ENCODE assay signal across 11 cellular contexts in the genomic region with DNA sequence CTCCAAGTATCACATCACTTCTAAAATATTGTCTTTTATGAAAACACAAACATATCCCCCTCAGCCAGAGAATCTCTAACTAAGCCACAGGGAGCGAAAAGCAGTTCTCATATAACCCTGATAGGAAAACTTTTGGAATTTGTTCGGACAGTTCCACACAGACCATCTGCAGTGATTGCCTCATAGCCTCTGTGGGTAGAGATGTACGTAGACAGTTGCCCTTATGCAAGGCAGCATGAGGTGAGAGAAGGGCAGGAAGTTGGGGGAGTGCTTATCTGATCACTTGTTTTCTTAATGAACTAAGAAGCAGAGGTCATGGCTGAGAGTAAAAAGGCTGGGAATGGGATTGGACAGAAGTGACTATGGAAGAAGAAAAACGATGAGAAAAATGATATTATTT. TPM values are rescaled to one million over a fixed set of nuclear protein-coding genes. Genes with fewer than 3 reads are reported as not detected.
A peak's percentile ranks its signal among the peaks of the same experiment; 100 is the strongest.
DNase-seq lines count a peak whose midpoint lies in the region; ATAC-seq, FAIRE-seq and TF ChIP-seq lines count a peak whose summit lies in the region.
"Had no signal": no experiment of that assay in that cellular context is flagged by ENCODE, and none has a peak within 500 bp of the region (broad histone marks: within the 10 kb centered on the region; RNA-seq: fewer than 3 reads in every experiment).

No MANE protein-coding gene starts in this region.

- H3K27ac ChIP-seq in HepG2 (ENCODE audit: extremely low read length, insufficient read depth, low read length) = peak overlapping the region; percentile 81
- H3K27ac ChIP-seq in SK-N-SH (ENCODE audit: low read depth in 2 of 2, low read length in 1 of 2) = no peak overlapping the region
- no peak overlapping the region for H3K27ac ChIP-seq in caudate nucleus (ENCODE audit: low read depth, low read length)

- H3K27ac Mint-ChIP-seq in activated naive CD4-positive, alpha-beta T cell treated with anti-CD3 and anti-CD28 coated beads, Interleukin-2, amount 50 U/mL, for 24 hours = peak overlapping the region; percentile 96
- H3K27ac Mint-ChIP-seq: nephron had no signal

- H3K9me3 Mint-ChIP-seq in activated naive CD4-positive, alpha-beta T cell treated with anti-CD3 and anti-CD28 coated beads, Interleukin-2, amount 50 U/mL, for 24 hours = no peaks in the 10 kb centered on the region
- H3K9me3 Mint-ChIP-seq: brain, nephron had no signal

- H3K4me1 Mint-ChIP-seq in activated naive CD4-positive, alpha-beta T cell treated with anti-CD3 and anti-CD28 coated beads, Interleukin-2, amount 50 U/mL, for 24 hours = peaks cover 25% of the 10 kb centered on the region

- TF ChIP-seq POLR2A in HepG2 (IDR thresholded peaks at IDR 0.05; ENCODE audit: insufficient read depth in 1 of 2, low read depth in 2 of 2, low read length in 2 of 2) = peak in 1 of 2 experiments; percentile 44; a peak in 1 of 4 replicates

- BruUV-seq in HepG2 (replicated peaks; lab: Mats Ljungman, UMichigan) = no TSS peak

- CTCF ChIA-PET in HepG2 (lab: Yijun Ruan, JAX; ENCODE audit: low intra/inter-chr PET ratio, low total read pairs) = no interaction called here
- CTCF ChIA-PET in GM10248 (lab: Yijun Ruan, JAX) = interaction anchor here (0.7 to 1.6 kb wide), 3 partner anchors 9 to 20 kb away, joined by 3 read pairs; no protein-coding TSS in a partner anchor
- CTCF ChIA-PET in SK-N-SH (lab: Yijun Ruan, JAX) = no interaction called here

- no peaks in the 10 kb centered on the region for H3K9me3 ChIP-seq in HepG2 (ENCODE audit: low read length)
- H3K9me3 ChIP-seq in SK-N-SH = no peaks in the 10 kb centered on the region

- no peaks in the 10 kb centered on the region for H3K36me3 ChIP-seq in HepG2 (replicated peaks in 1 of 2; ENCODE audit: control insufficient read depth in 1 of 2, insufficient read depth in 2 of 2, low read length in 2 of 2)
- no peaks in the 10 kb centered on the region for H3K36me3 ChIP-seq in SK-N-SH (replicated peaks in 1 of 2; ENCODE audit: control insufficient read depth in 1 of 2, insufficient read depth in 2 of 2, low read length in 1 of 2)

- no peaks in the 10 kb centered on the region for H3K9me2 ChIP-seq in SK-N-SH

- 4% methylated on average over 4 of the region's 4 CpGs for WGBS in HepG2 (ENCODE audit: low lambda C conversion rate)
- WGBS in SK-N-SH (ENCODE audit: low lambda C conversion rate) = 74% methylated on average over 4 of the region's 4 CpGs

- no peak overlapping the region for H2AFZ ChIP-seq in HepG2 (ENCODE audit: low read length)
- no peak overlapping the region for H2AFZ ChIP-seq in SK-N-SH (ENCODE audit: low read depth)

- ATAC-seq in HepG2 (peak; percentile 96), HG02870 (IDR thresholded peaks at IDR 0.05; ENCODE audit: unreplicated experiment) (no peak)

- POLR2A ChIA-PET in HepG2 (lab: Yijun Ruan, JAX) = interaction anchor here (1.1 to 1.6 kb wide), 3 partner anchors 12 to 25 kb away, joined by 3 to 17 read pairs (median 4); no protein-coding TSS in a partner anchor
- POLR2A ChIA-PET in GM10248 (lab: Yijun Ruan, JAX) = interaction anchor here (0.6 kb wide), 1 partner anchor 277 kb away, joined by 3 read pairs; no protein-coding TSS in a partner anchor
- POLR2A ChIA-PET in SK-N-SH (lab: Yijun Ruan, JAX) = no interaction called here

- FAIRE-seq in HepG2 (lab: Jason Lieb, UNC) = peak; percentile 86

- H3K4me3 ChIP-seq in HepG2 (replicated peaks in 1 of 3; ENCODE audit: insufficient read depth in 1 of 3, low read depth in 2 of 3, low read length in 3 of 3) = peak overlapping the region in 2 of 3 experiments; percentile 2 to 26; a peak in 1 of 6 replicates
- H3K4me3 ChIP-seq in SK-N-SH (ENCODE audit: low read depth in 2 of 2, low read length in 1 of 2) = no peak overlapping the region

- TF ChIP-seq CTCF in HepG2 (CRISPR knock-in tag; IDR thresholded peaks at IDR 0.05) (0 out of 2 replicates have a peak, but pooled peaks have one; percentile 17), GM10248 (IDR thresholded peaks at IDR 0.05; ENCODE audit: control extremely low read depth, extremely low read depth, low read depth, missing control alignments) (no peak), SK-N-SH (IDR thresholded peaks at IDR 0.05) (no peak)

- H3K27me3 ChIP-seq in HepG2 (ENCODE audit: control insufficient read depth in 1 of 2, insufficient read depth in 2 of 2, low read length in 2 of 2) (no peaks in the 10 kb centered on the region), SK-N-SH (ENCODE audit: insufficient read depth) (no peaks in the 10 kb centered on the region)

- DNase-seq in AML-193 (lab: John Stamatoyannopoulos, UW) (peak; percentile 61 to 71), LHCN-M2 (ENCODE audit: low read depth) (peak; percentile 52), HepG2 (ENCODE audit: low spot score) (peak; percentile 99), GM10248 (ENCODE audit: extremely low spot score) (no peak), SK-N-SH (no peak), caudate nucleus (lab: John Stamatoyannopoulos, UW) (no peak)
- DNase-seq: NCI-H82 had no signal

- H3F3A ChIP-seq in SK-N-SH (replicated peaks; ENCODE audit: insufficient read depth) = no peaks in the 10 kb centered on the region

- H3K4me3 Mint-ChIP-seq in activated naive CD4-positive, alpha-beta T cell treated with anti-CD3 and anti-CD28 coated beads, Interleukin-2, amount 50 U/mL, for 24 hours = peak overlapping the region; percentile 54
- H3K4me3 Mint-ChIP-seq: brain, nephron had no signal

- intact Hi-C loops in HepG2 (cut with micrococcal nuclease; ENCODE audit: unreplicated experiment) = no loop called here

- H3K9ac ChIP-seq in HepG2 (ENCODE audit: insufficient read depth, low read depth, low read length) (peak overlapping the region; percentile 25), SK-N-SH (no peak overlapping the region)

- H4K20me1 ChIP-seq in HepG2 (ENCODE audit: insufficient read depth, low read length) (no peaks in the 10 kb centered on the region), SK-N-SH (ENCODE audit: insufficient read depth) (no peaks in the 10 kb centered on the region)

- H3K4me2 ChIP-seq in HepG2 (ENCODE audit: low read depth, low read length) = peak overlapping the region; percentile 59
- no peak overlapping the region for H3K4me2 ChIP-seq in SK-N-SH

- TF ChIP-seq EP300 in HepG2 (IDR thresholded peaks at IDR 0.05; ENCODE audit: low read depth in 2 of 2, low read length in 2 of 2) (peak; percentile 93 to 98), HepG2 (CRISPR knock-in tag; IDR thresholded peaks at IDR 0.05; ENCODE audit: borderline replicate concordance) (peak; percentile 95), SK-N-SH (IDR thresholded peaks at IDR 0.05; ENCODE audit: borderline replicate concordance in 1 of 2, low read depth in 1 of 2, low read length in 1 of 2) (no peak)

- TF ChIP-seq RAD21 in HepG2 (CRISPR knock-in tag; IDR thresholded peaks at IDR 0.05) = no peak
- no peak for TF ChIP-seq RAD21 in SK-N-SH (IDR thresholded peaks at IDR 0.05; ENCODE audit: low read length)

- H3K79me2 ChIP-seq in HepG2 (ENCODE audit: insufficient read depth, low read length) (peaks cover 61% of the 10 kb centered on the region), SK-N-SH (ENCODE audit: insufficient read depth) (peaks cover 5% of the 10 kb centered on the region)

- in situ Hi-C loops in HepG2 (cut with HindIII; ENCODE audit: extremely low pct_ligation_motif_present, low pct_unique_long_range_greater_than_20kb) = no loop called here

- H3K4me1 ChIP-seq in HepG2 (ENCODE audit: insufficient read depth, low read length) = peaks cover 87% of the 10 kb centered on the region
- no peaks in the 10 kb centered on the region; a peak in 1 of 4 replicates for H3K4me1 ChIP-seq in SK-N-SH (ENCODE audit: control insufficient read depth in 1 of 2, insufficient read depth in 2 of 2, low read depth in 1 of 2, low read length in 1 of 2)

- H3K27me3 Mint-ChIP-seq in activated naive CD4-positive, alpha-beta T cell treated with anti-CD3 and anti-CD28 coated beads, Interleukin-2, amount 50 U/mL, for 24 hours = no peaks in the 10 kb centered on the region
- H3K27me3 Mint-ChIP-seq: brain had no signal

- H3K36me3 Mint-ChIP-seq in activated naive CD4-positive, alpha-beta T cell treated with anti-CD3 and anti-CD28 coated beads, Interleukin-2, amount 50 U/mL, for 24 hours = no peaks in the 10 kb centered on the region

TF ChIP-seq in HepG2, 621 proteins besides CTCF, POLR2A, EP300 and RAD21 (continues in another document):
- TF ChIP-seq REPIN1 (CRISPR knock-in tag; IDR thresholded peaks at IDR 0.05; ENCODE audit: borderline replicate concordance, low read depth) = peak; percentile 81; the same call in 1 of the 2 replicates
- TF ChIP-seq ISX (CRISPR knock-in tag; conservative IDR thresholded peaks at IDR 0.05) = no peak

RNA-seq across cellular contexts. Expression of a gene that starts 39.6 kb away (rescaled TPM):
- total RNA-seq in LHCN-M2 (2014; rRNA removed) = 12.4 and 14.6 TPM in 2 replicates
- polyA plus RNA-seq in LHCN-M2 (2012) = 6.3 TPM
- 26.2 and 42.2 TPM in 2 replicates for total RNA-seq in HepG2 (2016; rRNA removed; fragmentation: Illumina TruSeq; extraction: Trizol)
- total RNA-seq in HepG2 (2016; cell fraction: cytosol; rRNA removed; fragmentation: Illumina TruSeq; extraction: Trizol; ENCODE audit: low read depth) = 4.3 and 5.6 TPM in 2 replicates
- total RNA-seq in HepG2 (2016; cell fraction: insoluble cytoplasmic fraction; rRNA removed; fragmentation: Illumina TruSeq; extraction: Trizol) = 21.6 and 43.4 TPM in 2 replicates
- total RNA-seq in HepG2 (2016; cell fraction: membrane; rRNA removed; fragmentation: Illumina TruSeq; extraction: Trizol) = 13.7 and 14.0 TPM in 2 replicates
- 55.7 and 64.6 TPM in 2 replicates for total RNA-seq in HepG2 (2016; cell fraction: nucleus; rRNA removed; fragmentation: Illumina TruSeq; extraction: Trizol)
- 51.2 and 62.5 TPM in 2 replicates for polyA plus RNA-seq in HepG2 (2011; rRNA removed)
- 45.9 and 54.4 TPM in 2 replicates for polyA plus RNA-seq in HepG2 (2011; cell fraction: cytosol; rRNA removed)
- 89.0 and 99.9 TPM in 2 replicates for polyA plus RNA-seq in HepG2 (2011; cell fraction: nucleus; rRNA removed)
- polyA plus RNA-seq in HepG2 (2012) = 49.8 and 58.0 TPM in 2 replicates
- polyA plus RNA-seq in HepG2 (2016; cell fraction: cytosol; fragmentation: Illumina TruSeq; extraction: Trizol; ENCODE audit: low read depth) = 1.7 TPM in 2 replicates
- 15.4 and 17.3 TPM in 2 replicates for polyA plus RNA-seq in HepG2 (2016; cell fraction: insoluble cytoplasmic fraction; fragmentation: Illumina TruSeq; extraction: Trizol; ENCODE audit: low read depth)
- 4.1 and 4.6 TPM in 2 replicates for polyA plus RNA-seq in HepG2 (2016; cell fraction: membrane; fragmentation: Illumina TruSeq; extraction: Trizol; ENCODE audit: low read depth)
- polyA plus RNA-seq in HepG2 (2016; cell fraction: nucleus; fragmentation: Illumina TruSeq; extraction: Trizol; ENCODE audit: insufficient read depth, low read depth) = 65.1 and 71.7 TPM in 2 replicates
- 17.1 and 162 TPM in 2 replicates for polyA minus RNA-seq in HepG2 (2011; rRNA and poly(A)+ RNA removed; ENCODE audit: low replicate concordance)
- 41.3 and 62.3 TPM in 2 replicates for polyA minus RNA-seq in HepG2 (2011; cell fraction: cytosol; rRNA and poly(A)+ RNA removed)
- polyA minus RNA-seq in HepG2 (2011; cell fraction: nucleus; rRNA and poly(A)+ RNA removed) = 80.1 and 108 TPM in 2 replicates
- 14.0 and 14.2 TPM in 2 replicates for polyA plus RNA-seq in SK-N-SH (2012; rRNA removed)
- 11.1 and 13.5 TPM in 2 replicates for polyA plus RNA-seq in SK-N-SH (2012; cell fraction: cytosol; rRNA removed)
- polyA plus RNA-seq in SK-N-SH (2012; cell fraction: nucleus; rRNA removed) = 21.5 and 25.3 TPM in 2 replicates

Comparison
In these comparisons a context has a peak if more than half of its experiments do, and no peak if none do; other contexts are left out.
1. DNase-seq: peak in AML-193 (2 of 2), LHCN-M2 (single experiment) and HepG2 (single experiment); none in GM10248 (single experiment), SK-N-SH (single experiment) and caudate nucleus (0 of 61).
2. H3K4me3 ChIP-seq: peak in HepG2 (2 of 3); none in SK-N-SH (0 of 2).